Comparison of ENCODE assay signal across 13 cellular contexts in the genomic region with DNA sequence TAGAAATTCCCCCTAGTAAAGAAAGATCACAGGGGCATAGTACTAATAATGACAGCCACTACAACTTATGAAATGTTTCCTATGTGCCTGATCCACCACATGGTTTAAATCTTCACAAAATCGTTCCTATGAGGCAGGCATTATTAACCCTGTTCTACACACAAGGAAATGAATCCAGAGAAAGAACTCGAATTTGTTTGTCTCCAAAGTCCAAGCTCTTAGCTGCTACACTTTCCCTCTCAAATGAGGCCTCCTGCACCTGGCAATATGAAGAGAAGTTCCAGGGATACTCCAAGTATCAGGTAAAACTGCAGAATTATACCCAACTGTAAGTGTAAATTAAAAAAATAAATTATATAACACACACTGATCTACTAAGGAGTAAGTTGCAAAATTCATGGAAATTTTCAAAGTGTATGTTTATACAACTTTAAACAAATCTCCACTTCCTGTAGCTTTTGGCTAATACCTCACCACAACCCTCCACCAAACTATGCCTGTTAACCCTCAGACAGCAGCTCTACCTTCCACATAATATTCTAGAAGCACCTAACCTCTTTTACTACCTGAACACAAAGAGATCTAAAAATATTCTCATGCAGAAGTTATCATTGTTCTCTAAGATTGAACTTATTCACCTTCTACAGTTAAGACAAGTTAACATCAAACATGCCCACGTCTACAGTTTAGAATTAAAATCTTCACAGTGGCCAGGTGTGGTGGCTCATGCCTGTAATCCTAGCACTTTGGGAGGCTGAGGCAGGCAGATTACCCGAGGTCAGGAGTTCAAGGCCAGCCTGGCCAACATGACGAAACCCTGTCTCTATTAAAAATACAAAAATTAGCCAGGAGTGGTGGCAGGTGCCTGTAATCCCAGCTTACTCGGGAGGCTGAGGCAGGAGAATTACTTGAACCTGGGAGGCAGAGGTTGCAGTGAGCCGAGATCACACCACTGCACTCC. TPM values are rescaled to one million over a fixed set of nuclear protein-coding genes. Genes with fewer than 3 reads are reported as not detected.
DNase-seq lines count a peak whose midpoint lies in the region; ATAC-seq and TF ChIP-seq lines count a peak whose summit lies in the region.
"Had no signal": no experiment of that assay in that cellular context is flagged by ENCODE, and none has a peak within 500 bp of the region (broad histone marks: within the 10 kb centered on the region; RNA-seq: fewer than 3 reads in every experiment).

No MANE protein-coding gene starts in this region.

- no peak for TF ChIP-seq POLR2A in NB4 (IDR thresholded peaks at IDR 0.05; ENCODE audit: extremely low read depth, insufficient read length)

- H3K9me2 ChIP-seq in PC-3 (replicated peaks; ENCODE audit: low read length), result no peaks in the 10 kb centered on the region

- ATAC-seq in PC-3 (no peak), HG03135 (IDR thresholded peaks at IDR 0.05; ENCODE audit: unreplicated experiment) (no peak), GM19463 (IDR thresholded peaks at IDR 0.05; ENCODE audit: unreplicated experiment) (no peak)

- DNase-seq in CD4-positive, alpha-beta memory T cell, result peak; percentile 41 to 53 (median 43)
- no peak for DNase-seq in NB4 (ENCODE audit: low read depth)
- no peak for DNase-seq in dorsolateral prefrontal cortex
- no peak for DNase-seq in activated gamma-delta T cell treated with Interleukin-2 at 50 U/mL for 16 hours
- DNase-seq in PC-3, result no peak
- DNase-seq: activated CD4-positive, alpha-beta T cell treated with anti-CD3 and anti-CD28 coated beads for 48 hours; DMS153; NCI-H345; retina; SHP77 treated with DMSO at 0.1 percent for 48 hours had no signal

- H3K9me3 Mint-ChIP-seq in CD4-positive, alpha-beta memory T cell, result peaks cover 0 to 3% (median 0%) of the 10 kb centered on the region in 8 donors

- H3K27ac ChIP-seq in CD4-positive, alpha-beta memory T cell (ENCODE audit: low read depth, low read length), result peak overlapping the region; percentile 80
- peak overlapping the region in 54 of 59 donors; percentile 5 to 95 (median 63) for H3K27ac ChIP-seq in dorsolateral prefrontal cortex
- peak overlapping the region; percentile 16 for H3K27ac ChIP-seq in parathyroid adenoma
- no peak overlapping the region for H3K27ac ChIP-seq in PC-3 (ENCODE audit: low read length)

- H3K36me3 ChIP-seq in CD4-positive, alpha-beta memory T cell (ENCODE audit: insufficient read depth, low read length), result peaks cover 7% of the 10 kb centered on the region
- H3K36me3 ChIP-seq in parathyroid adenoma (ENCODE audit: control insufficient read depth, insufficient read depth, low read length) (no peaks in the 10 kb centered on the region), PC-3 (ENCODE audit: low read depth, low read length) (no peaks in the 10 kb centered on the region)

- H3K9me3 ChIP-seq in CD4-positive, alpha-beta memory T cell (ENCODE audit: control insufficient read depth in 1 of 2, low read length in 2 of 2), result no peaks in the 10 kb centered on the region
- no peaks in the 10 kb centered on the region for H3K9me3 ChIP-seq in parathyroid adenoma (ENCODE audit: control insufficient read depth, low read length)
- no peaks in the 10 kb centered on the region for H3K9me3 ChIP-seq in PC-3 (ENCODE audit: low read length)

- no peaks in the 10 kb centered on the region for H3K27me3 ChIP-seq in CD4-positive, alpha-beta memory T cell (ENCODE audit: insufficient read depth, low read length)
- H3K27me3 ChIP-seq in dorsolateral prefrontal cortex (no peaks in the 10 kb centered on the region), parathyroid adenoma (ENCODE audit: control insufficient read depth, insufficient read depth, low read length) (no peaks in the 10 kb centered on the region), PC-3 (ENCODE audit: low read length) (no peaks in the 10 kb centered on the region)

- peak overlapping the region; percentile 53 to 59 for H3K4me3 ChIP-seq in CD4-positive, alpha-beta memory T cell (ENCODE audit: low read length in 2 of 2)
- H3K4me3 ChIP-seq in NB4 (ENCODE audit: low read depth, low read length) (peak overlapping the region; percentile 81), dorsolateral prefrontal cortex (peak overlapping the region in 48 of 59 donors; percentile 1 to 94 (median 80)), parathyroid adenoma (ENCODE audit: low read depth, low read length) (no peak overlapping the region), PC-3 (ENCODE audit: low read length) (no peak overlapping the region)

- H2AFZ ChIP-seq in parathyroid adenoma (no peak overlapping the region), PC-3 (ENCODE audit: low read length) (no peak overlapping the region)

- CTCF ChIA-PET in CD4-positive, alpha-beta memory T cell (lab: Charles Lee; ENCODE audit: partially characterized antibody), result interaction anchor here (0.8 to 3.4 kb wide), 10 partner anchors 9 to 104 kb away, joined by 3 to 18 read pairs (median 4); no protein-coding TSS in a partner anchor
- CTCF ChIA-PET in PC-3 (lab: Charles Lee), result interaction anchor here (0.6 kb wide), 1 partner anchor 32 kb away, joined by 8 read pairs; no protein-coding TSS in a partner anchor

- H3K36me3 Mint-ChIP-seq in CD4-positive, alpha-beta memory T cell, result peaks cover 27 to 62% of the 10 kb centered on the region in 2 donors

- H3K4me2 ChIP-seq in parathyroid adenoma (ENCODE audit: low read length) (no peak overlapping the region), PC-3 (ENCODE audit: low read length) (no peak overlapping the region)

- H4K20me1 ChIP-seq in PC-3 (ENCODE audit: low read length), result no peaks in the 10 kb centered on the region

- H3K79me2 ChIP-seq in parathyroid adenoma, result peaks cover 33% of the 10 kb centered on the region
- 0 out of 2 replicates have a peak, but pooled peaks cover 6% of the 10 kb centered on the region for H3K79me2 ChIP-seq in PC-3 (ENCODE audit: low read length)

- peaks cover 74% of the 10 kb centered on the region for H3K4me1 ChIP-seq in CD4-positive, alpha-beta memory T cell (ENCODE audit: insufficient read depth, low read length)
- H3K4me1 ChIP-seq in parathyroid adenoma (peaks cover 29% of the 10 kb centered on the region), PC-3 (ENCODE audit: insufficient read depth, low read length) (peaks cover 12% of the 10 kb centered on the region; the same call in 1 of the 2 replicates)

- H3F3A ChIP-seq in PC-3 (ENCODE audit: low read length, unreplicated experiment), result no peaks in the 10 kb centered on the region

- peaks cover 49 to 84% (median 59%) of the 10 kb centered on the region in 4 donors for H3K4me1 Mint-ChIP-seq in CD4-positive, alpha-beta memory T cell

- no peak overlapping the region for H3K9ac ChIP-seq in parathyroid adenoma
- H3K9ac ChIP-seq in PC-3 (ENCODE audit: low read length), result no peak overlapping the region

- H3K27ac Mint-ChIP-seq in CD4-positive, alpha-beta memory T cell, result peak overlapping the region; percentile 79 to 92 (median 87)

- BruUV-seq in PC-3 (replicated peaks; lab: Mats Ljungman, UMichigan), result no TSS peak

- POLR2A ChIA-PET in CD4-positive, alpha-beta memory T cell (lab: Charles Lee; ENCODE audit: partially characterized antibody), result interaction anchor here (0.6 to 16.8 kb wide), 19 partner anchors 9 to 120 kb away, joined by 3 to 565 read pairs (median 4); partner anchors contain the start of genes COA5 and UNC50
- POLR2A ChIA-PET in PC-3 (lab: Charles Lee; ENCODE audit: unreplicated experiment), result no interaction called here

- TF ChIP-seq CTCF in NB4 (IDR thresholded peaks at IDR 0.05; ENCODE audit: low read depth, low read length) (no peak), dorsolateral prefrontal cortex (IDR thresholded peaks at IDR 0.05 in 54 of 56, conservative IDR thresholded peaks at IDR 0.05 in 2 of 56; ENCODE audit: low read depth in 1 of 56, partially characterized antibody in 56 of 56) (no peak), parathyroid adenoma (IDR thresholded peaks at IDR 0.05) (no peak), PC-3 (conservative IDR thresholded peaks at IDR 0.05; ENCODE audit: low read depth, low read length) (no peak)

- intact Hi-C loops in CD4-positive, alpha-beta memory T cell (cut with micrococcal nuclease), result loop anchor here (1.0 to 5.0 kb wide), 4 partner anchors 10 to 281 kb away; no protein-coding TSS in a partner anchor
- intact Hi-C loops in dorsolateral prefrontal cortex (cut with DNase I) (no loop called here), PC-3 (cut with micrococcal nuclease) (loop anchor here (2.0 kb wide), 1 partner anchor 79 kb away; no protein-coding TSS in a partner anchor)

- H3K4me3 Mint-ChIP-seq in CD4-positive, alpha-beta memory T cell, result peak overlapping the region; percentile 90 to 94 (median 92)

- no peaks in the 10 kb centered on the region for H3K27me3 Mint-ChIP-seq in CD4-positive, alpha-beta memory T cell

RNA-seq across cellular contexts. Expression of gene MGAT4A, which starts 2.9 kb away (rescaled TPM):
- 100 to 1,000 TPM; 256 to 270 TPM for total RNA-seq in CD4-positive, alpha-beta memory T cell
- 100 to 1,000 TPM; 223 to 336 TPM for polyA plus RNA-seq in CD4-positive, alpha-beta memory T cell
- total RNA-seq in dorsolateral prefrontal cortex (10 to 100 TPM; 42.8 to 86.5 (median 65.9) TPM), PC-3 (2014; rRNA removed) (1.7 and 6.1 TPM in 2 replicates)

Comparison
In these comparisons a context has a peak if more than half of its experiments do, and no peak if none do; other contexts are left out.
1. DNase-seq: peak in CD4-positive, alpha-beta memory T cell (5 of 5); none in NB4 (single experiment), dorsolateral prefrontal cortex (0 of 10), activated gamma-delta T cell treated with Interleukin-2 at 50 U/mL for 16 hours (single experiment) and PC-3 (single experiment).
2. H3K4me3 ChIP-seq: peak in CD4-positive, alpha-beta memory T cell (2 of 2), NB4 (single experiment) and dorsolateral prefrontal cortex (48 of 59); none in parathyroid adenoma (single experiment) and PC-3 (single experiment).
3. intact Hi-C loops: an anchor here in CD4-positive, alpha-beta memory T cell (1.0 to 5.0 kb wide) and PC-3 (2.0 kb wide); none called in dorsolateral prefrontal cortex.